ENCODE assay signal across 18 cellular contexts in genomic region chr1:68644521-68644920, GRCh38.
DNase-seq lines count a peak whose midpoint lies in the region; ATAC-seq and TF ChIP-seq lines count a peak whose summit lies in the region.
"Had no signal": no experiment of that assay in that cellular context is flagged by ENCODE, and none has a peak within 500 bp of the region (broad histone marks: within the 10 kb centered on the region; RNA-seq: fewer than 3 reads in every experiment).

No MANE protein-coding gene starts in this region.

- no TSS peak for BruUV-seq in PC-9 (replicated peaks; lab: Mats Ljungman, UMichigan)

- H3K9me2 ChIP-seq in PC-9 (ENCODE audit: insufficient read depth), result no peaks in the 10 kb centered on the region

- no peaks in the 10 kb centered on the region for H3K79me2 ChIP-seq in ACC112 (ENCODE audit: control insufficient read depth, insufficient read depth, low read length, unreplicated experiment)
- no peaks in the 10 kb centered on the region for H3K79me2 ChIP-seq in PC-9 (ENCODE audit: low read depth)

- no peaks in the 10 kb centered on the region for H4K20me1 ChIP-seq in PC-9 (ENCODE audit: insufficient read depth)
- H4K20me1 ChIP-seq: BLaER1 had no signal

- in situ Hi-C loops in GM13977 (cut with MboI; ENCODE audit: low pct_unique_long_range_greater_than_20kb, low sequenced_read_pairs, unreplicated experiment), result no loop called here

- no peak for TF ChIP-seq POLR2A in uterus (IDR thresholded peaks at IDR 0.05)

- ATAC-seq in GM19351 (IDR thresholded peaks at IDR 0.05; ENCODE audit: unreplicated experiment), result peak; percentile 53
- ATAC-seq: A549, HCT116 had no signal

- peak overlapping the region; percentile 26; the same call in 1 of the 2 replicates for H3K27ac ChIP-seq in ACC112 (ENCODE audit: low read depth, low read length)
- no peak overlapping the region for H3K27ac ChIP-seq in PC-9
- peak overlapping the region; percentile 52 for H3K27ac ChIP-seq in epithelial cell of prostate
- H3K27ac ChIP-seq in uterus, result no peak overlapping the region
- H3K27ac ChIP-seq: A549, BLaER1, HL-60 had no signal

- H3K27me3 ChIP-seq in ACC112 (ENCODE audit: insufficient read depth, low read length) (no peaks in the 10 kb centered on the region; the same call in 1 of the 2 replicates), PC-9 (ENCODE audit: insufficient read depth, low read depth) (no peaks in the 10 kb centered on the region), uterus (no peaks in the 10 kb centered on the region)
- H3K27me3 ChIP-seq: BLaER1 had no signal

- intact Hi-C loops in PC-9 (cut with micrococcal nuclease; ENCODE audit: unreplicated experiment) (no loop called here), uterus (cut with DNase I; ENCODE audit: low total_unique reads) (no loop called here)

- H3K9me3 ChIP-seq in PC-9 (ENCODE audit: insufficient read depth, low read depth) (no peaks in the 10 kb centered on the region), uterus (no peaks in the 10 kb centered on the region)
- H3K9me3 ChIP-seq: A549, BLaER1 had no signal

- H2AFZ ChIP-seq in ACC112 (ENCODE audit: low read length, unreplicated experiment) (no peak overlapping the region), PC-9 (peak overlapping the region; percentile 10; the same call in 1 of the 2 replicates)

- TF ChIP-seq CTCF in PC-9 (conservative IDR thresholded peaks at IDR 0.05) (no peak), GM13977 (IDR thresholded peaks at IDR 0.05; ENCODE audit: extremely low read depth, insufficient read depth, missing control alignments) (no peak), uterus (IDR thresholded peaks at IDR 0.05) (no peak)

- POLR2A ChIA-PET in PC-9 (lab: Charles Lee; ENCODE audit: unreplicated experiment), result no interaction called here

- no peak overlapping the region for H3K4me3 ChIP-seq in ACC112 (ENCODE audit: low read depth, low read length)
- H3K4me3 ChIP-seq in PC-9, result no peak overlapping the region
- H3K4me3 ChIP-seq in uterus, result no peak overlapping the region
- H3K4me3 ChIP-seq: A549, BLaER1 had no signal

- CTCF ChIA-PET in PC-9 (lab: Charles Lee), result no interaction called here

- no peaks in the 10 kb centered on the region for H3K36me3 ChIP-seq in ACC112 (ENCODE audit: insufficient read depth, low read length)
- H3K36me3 ChIP-seq in PC-9 (ENCODE audit: low read depth), result no peaks in the 10 kb centered on the region
- no peaks in the 10 kb centered on the region for H3K36me3 ChIP-seq in uterus
- H3K36me3 ChIP-seq: BLaER1 had no signal

- H3K4me1 ChIP-seq in ACC112 (ENCODE audit: control insufficient read depth, insufficient read depth, low read length, unreplicated experiment) (peaks cover 4% of the 10 kb centered on the region), PC-9 (replicated peaks; ENCODE audit: insufficient read depth) (no peaks in the 10 kb centered on the region), uterus (no peaks in the 10 kb centered on the region)
- H3K4me1 ChIP-seq: A549, BLaER1 had no signal

- H3F3A ChIP-seq in PC-9 (ENCODE audit: insufficient read depth, low read depth), result no peaks in the 10 kb centered on the region

- DNase-seq in PC-9 (no peak), epithelial cell of prostate (ENCODE audit: low read depth, low spot score) (no peak), cerebellar nuclear complex (lab: John Stamatoyannopoulos, UW) (no peak), GM13977 (ENCODE audit: low spot score) (no peak), uterus (no peak)
- DNase-seq: CD4-positive, alpha-beta memory T cell; DMS153; DMS79; GDM1; GOT3; H7; HFFc6 had no signal

- H3K4me2 ChIP-seq in PC-9, result no peak overlapping the region
- H3K4me2 ChIP-seq: A549, BLaER1 had no signal

Comparison
In these comparisons a context has a peak if more than half of its experiments do, and no peak if none do; other contexts are left out.
1. H3K27ac ChIP-seq: peak in ACC112 (single experiment) and epithelial cell of prostate (single experiment); none in PC-9 (single experiment) and uterus (0 of 2).